ENCODE assay signal across 8 cellular contexts in the genomic region with DNA sequence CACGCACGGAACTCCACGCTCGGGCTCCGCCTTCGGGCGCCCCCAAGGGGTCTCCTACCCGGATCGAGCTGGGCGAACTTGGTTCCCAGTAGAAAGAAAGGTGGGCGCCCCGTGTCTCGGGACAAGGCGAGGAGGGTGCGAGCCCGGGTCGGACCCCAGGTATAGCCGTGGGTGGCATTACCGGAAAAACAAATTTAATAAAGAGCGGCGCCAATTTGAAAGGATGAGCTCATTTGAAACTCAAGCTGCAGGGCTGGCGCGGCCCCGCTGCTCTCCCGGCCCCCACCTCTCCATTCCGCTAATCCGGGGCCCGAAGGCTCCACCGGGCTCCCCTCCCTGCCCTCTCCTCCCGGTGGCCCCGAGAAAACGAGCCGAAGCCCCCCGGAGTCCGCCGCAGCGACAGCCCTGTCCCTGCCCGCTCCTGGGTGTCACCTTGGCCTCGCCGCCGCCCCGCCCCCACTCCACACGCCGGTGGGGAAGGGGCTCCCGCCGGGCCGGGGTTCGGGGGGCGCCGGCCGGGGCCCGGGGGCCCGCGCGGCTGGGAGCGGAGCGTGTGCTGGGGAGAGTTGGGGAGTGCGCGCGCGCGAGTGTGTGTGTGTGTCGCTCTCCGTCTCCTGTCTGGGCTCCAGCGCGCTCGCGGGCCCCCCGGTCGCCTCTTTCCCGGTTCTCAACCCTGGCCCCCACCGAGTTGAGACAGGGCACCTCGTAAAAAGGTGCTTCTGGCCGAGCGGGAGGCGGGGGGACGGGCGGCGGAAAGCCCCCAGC. TPM values are rescaled to one million over a fixed set of nuclear protein-coding genes. Genes with fewer than 3 reads are reported as not detected.
DNase-seq lines count a peak whose midpoint lies in the region; ATAC-seq and TF ChIP-seq lines count a peak whose summit lies in the region.

No MANE protein-coding gene starts in this region.

- no peak overlapping the region for H3K27ac Mint-ChIP-seq in T-helper 17 cell

- no peaks in the 10 kb centered on the region for H3K27me3 ChIP-seq in ectodermal cell (ENCODE audit: control insufficient read depth, insufficient read depth, low read length, poor library complexity, severe bottlenecking)
- H3K27me3 ChIP-seq in thyroid gland = no peaks in the 10 kb centered on the region

- H3K27me3 Mint-ChIP-seq in T-helper 17 cell = peaks cover 61% of the 10 kb centered on the region

- H3K36me3 ChIP-seq in ectodermal cell (ENCODE audit: control insufficient read depth, insufficient read depth, low read length) (peaks cover 12% of the 10 kb centered on the region), thyroid gland (no peaks in the 10 kb centered on the region)

- WGBS in ectodermal cell, 2 experiments = 0% methylated on average over 79 of the region's 79 CpGs
- WGBS in thyroid gland, 2 donors = 1% methylated on average over 44 to 56 of the region's 79 CpGs

- ATAC-seq in T-helper 17 cell = peak; percentile 48
- ATAC-seq in HG03342 (IDR thresholded peaks at IDR 0.05; ENCODE audit: unreplicated experiment) = no peak

- TF ChIP-seq POLR2A in thyroid gland (IDR thresholded peaks at IDR 0.05) = peak in 1 of 2 donors; percentile 35

- H3K4me1 Mint-ChIP-seq in T-helper 17 cell = peaks cover 18% of the 10 kb centered on the region

- TF ChIP-seq CTCF in AG09309 (IDR thresholded peaks at IDR 0.05; ENCODE audit: control insufficient read depth, insufficient read depth, low read depth, low read length, missing control alignments) (peak; percentile 7), thyroid gland (IDR thresholded peaks at IDR 0.05) (no peak)

- H3K4me1 ChIP-seq in ectodermal cell (ENCODE audit: control insufficient read depth, insufficient read depth, low read length) (peaks cover 15% of the 10 kb centered on the region), thyroid gland (peaks cover 0 to 3% of the 10 kb centered on the region in 2 donors)

- H3K4me3 Mint-ChIP-seq in T-helper 17 cell = peak overlapping the region; percentile 90

- DNase-seq in AG09309 (ENCODE audit: low read depth) = no peak
- peak; percentile 54 for DNase-seq in HCEC 1CT
- DNase-seq in T-helper 17 cell = peak in 1 of 3 donors; percentile 15
- peak; percentile 62 to 69 for DNase-seq in lung microvascular endothelial cell (ENCODE audit: low read depth in 2 of 2)
- peak; percentile 54 to 61 for DNase-seq in thyroid gland
- DNase-seq in T1000 (lab: John Stamatoyannopoulos, UW) = no peak

- intact Hi-C loops in thyroid gland (cut with DNase I) = loop anchor here (10.0 kb wide), 2 partner anchors 49 to 111 kb away; partner anchors contain the start of gene TRA2B

- H3K4me3 ChIP-seq in AG09309 (ENCODE audit: control insufficient read depth, low read depth, low read length) = peak overlapping the region; percentile 78
- H3K4me3 ChIP-seq in ectodermal cell (ENCODE audit: insufficient read depth, low read depth, low read length) = peak overlapping the region; percentile 88
- peak overlapping the region; percentile 69 to 91 (median 86) for H3K4me3 ChIP-seq in thyroid gland (replicated peaks in 1 of 3)

- H3K27ac ChIP-seq in ectodermal cell (ENCODE audit: insufficient read depth, low read depth, low read length, poor library complexity, severe bottlenecking) (peak overlapping the region; percentile 92), thyroid gland (peak overlapping the region; percentile 57 to 89 (median 81))

- H3K36me3 Mint-ChIP-seq in T-helper 17 cell (ENCODE audit: low read depth) = peaks cover 9% of the 10 kb centered on the region

- peaks cover 3% of the 10 kb centered on the region for H3K9me3 ChIP-seq in T-helper 17 cell (ENCODE audit: control insufficient read depth, low read length, poor library complexity, severe bottlenecking)
- no peaks in the 10 kb centered on the region for H3K9me3 ChIP-seq in ectodermal cell (ENCODE audit: control insufficient read depth, low read length)
- H3K9me3 ChIP-seq in thyroid gland = no peaks in the 10 kb centered on the region

RNA-seq across cellular contexts. Expression of gene IGF2BP2, which starts 1.4 kb away (rescaled TPM):
- total RNA-seq in T-helper 17 cell = 1 to 10 TPM in 1 of 2 donors, under 1 TPM in 1; 0.99 to 8.8 TPM
- 186 TPM for polyA plus RNA-seq in ectodermal cell (2013, experiment 1 of 4)
- 200 TPM for polyA plus RNA-seq in ectodermal cell (2013, experiment 2 of 4)
- 157 TPM for polyA plus RNA-seq in ectodermal cell (2013, experiment 3 of 4)
- polyA plus RNA-seq in ectodermal cell (2013, experiment 4 of 4) = 173 TPM
- 19.0 and 24.4 TPM in 2 replicates for total RNA-seq in lung microvascular endothelial cell
- total RNA-seq in thyroid gland = 10 to 100 TPM; 12.4 to 45.7 (median 15.9) TPM

Comparison
In these comparisons a context has a peak if more than half of its experiments do, and no peak if none do; other contexts are left out.
1. DNase-seq: peak in HCEC 1CT (single experiment), lung microvascular endothelial cell (2 of 2) and thyroid gland (2 of 2); none in AG09309 (single experiment) and T1000 (single experiment).
2. Peak in every context shown above with its lines, with median percentiles within 50 percentile points of each other: H3K4me3 ChIP-seq.